16 cellular contexts compared by ENCODE assay signal in genomic region chr7:119720541-119720940, GRCh38.
DNase-seq lines count a peak whose midpoint lies in the region; ATAC-seq, FAIRE-seq and TF ChIP-seq lines count a peak whose summit lies in the region.
"Had no signal": no experiment of that assay in that cellular context is flagged by ENCODE, and none has a peak within 500 bp of the region (broad histone marks: within the 10 kb centered on the region; RNA-seq: fewer than 3 reads in every experiment).

No MANE protein-coding gene starts in this region.

- H3K9ac ChIP-seq in K562 (ENCODE audit: insufficient read depth in 1 of 2, low read depth in 2 of 2, low read length in 2 of 2) (no peak overlapping the region), neural progenitor cell (no peak overlapping the region)

- POLR2A ChIA-PET in K562 (lab: Yijun Ruan, JAX): interaction anchor here (0.7 kb wide), 1 partner anchor 1528 kb away, joined by 3 read pairs; no protein-coding TSS in a partner anchor

- no peaks in the 10 kb centered on the region for H3K9me3 ChIP-seq in K562 (replicated peaks; ENCODE audit: control insufficient read depth, insufficient read depth, low read depth, low read length)
- H3K9me3 ChIP-seq in neural progenitor cell (ENCODE audit: low read depth): no peaks in the 10 kb centered on the region
- H3K9me3 ChIP-seq: BE2C, sigmoid colon had no signal

- FAIRE-seq in K562 (lab: Jason Lieb, UNC): peak; percentile 44
- FAIRE-seq: GM19239 had no signal

- TF ChIP-seq EP300 in K562 (IDR thresholded peaks at IDR 0.05; ENCODE audit: low read length): no peak

- ATAC-seq in K562: no peak
- ATAC-seq in GM19328 (IDR thresholded peaks at IDR 0.05; ENCODE audit: unreplicated experiment): no peak
- no peak for ATAC-seq in left lobe of liver

- no peak for TF ChIP-seq RAD21 in K562 (CRISPR knock-in tag; conservative IDR thresholded peaks at IDR 0.05 in 1 of 2, IDR thresholded peaks at IDR 0.05 in 1 of 2)

- no peak for TF ChIP-seq CTCF in K562 (IDR thresholded peaks at IDR 0.05 in 2 of 3, conservative IDR thresholded peaks at IDR 0.05 in 1 of 3; ENCODE audit: insufficient read depth in 2 of 3, low read depth in 1 of 3, low read length in 3 of 3)
- TF ChIP-seq CTCF in neural progenitor cell (IDR thresholded peaks at IDR 0.05): no peak

- H3K36me3 ChIP-seq in K562 (ENCODE audit: control insufficient read depth, insufficient read depth, low read length) (no peaks in the 10 kb centered on the region; the same call in 2 of the 3 replicates), neural progenitor cell (no peaks in the 10 kb centered on the region)
- H3K36me3 ChIP-seq: BE2C, sigmoid colon had no signal

- CTCF ChIA-PET in K562 (lab: Yijun Ruan, JAX; ENCODE audit: low intra/inter-chr PET ratio): no interaction called here

- WGBS in K562 (ENCODE audit: insufficient coverage, low coverage, missing lambda C conversion rate): 4% methylated on average over 1 of the region's 1 CpG

- H3K27ac Mint-ChIP-seq in neural progenitor cell: no peak overlapping the region

- no peaks in the 10 kb centered on the region for H3K9me1 ChIP-seq in K562 (ENCODE audit: control insufficient read depth, insufficient read depth, low read length)

- in situ Hi-C loops in ACHN (cut with HindIII; ENCODE audit: low pct_ligation_motif_present, low pct_unique_long_range_greater_than_20kb, low sequenced_read_pairs) (no loop called here), K562 (cut with MboI) (no loop called here)

- H3K27ac ChIP-seq in K562 (ENCODE audit: extremely low read depth, low read depth, low read length) (no peak overlapping the region), neural progenitor cell (no peak overlapping the region)
- H3K27ac ChIP-seq: sigmoid colon had no signal

- TF ChIP-seq POLR2A in K562 (conservative IDR thresholded peaks at IDR 0.05): no peak

- H3F3A ChIP-seq in neural progenitor cell (ENCODE audit: low read depth): no peaks in the 10 kb centered on the region

- H3K36me3 Mint-ChIP-seq in neural progenitor cell: no peaks in the 10 kb centered on the region

- H3K79me2 ChIP-seq in K562 (ENCODE audit: control insufficient read depth, insufficient read depth, low read length): peaks cover 8% of the 10 kb centered on the region; the same call in 1 of the 3 replicates
- H3K79me2 ChIP-seq in neural progenitor cell (ENCODE audit: low read depth): no peaks in the 10 kb centered on the region

- no peak overlapping the region for H2AFZ ChIP-seq in K562 (ENCODE audit: low read depth, low read length)
- H2AFZ ChIP-seq in neural progenitor cell (replicated peaks): no peak overlapping the region

- peaks cover 12% of the 10 kb centered on the region for H3K4me1 Mint-ChIP-seq in neural progenitor cell
- H3K4me1 Mint-ChIP-seq: central memory CD8-positive, alpha-beta T cell had no signal

- H3K9me3 Mint-ChIP-seq in neural progenitor cell: no peaks in the 10 kb centered on the region
- H3K9me3 Mint-ChIP-seq: central memory CD8-positive, alpha-beta T cell had no signal

- H3K4me1 ChIP-seq in K562 (replicated peaks in 1 of 2; ENCODE audit: control insufficient read depth in 2 of 2, insufficient read depth in 2 of 2, low read length in 2 of 2): no peaks in the 10 kb centered on the region
- H3K4me1 ChIP-seq in neural progenitor cell: peaks cover 7% of the 10 kb centered on the region
- H3K4me1 ChIP-seq: BE2C, sigmoid colon had no signal

- H4K20me1 ChIP-seq in K562 (replicated peaks; ENCODE audit: control insufficient read depth, insufficient read depth, low read length) (no peaks in the 10 kb centered on the region), neural progenitor cell (ENCODE audit: low read depth) (no peaks in the 10 kb centered on the region)

- H3K27me3 Mint-ChIP-seq in neural progenitor cell (ENCODE audit: insufficient read depth, low read depth): peaks cover 2% of the 10 kb centered on the region
- H3K27me3 Mint-ChIP-seq: central memory CD8-positive, alpha-beta T cell had no signal

- H3K27me3 ChIP-seq in K562 (ENCODE audit: control insufficient read depth in 2 of 2, insufficient read depth in 2 of 2, low read length in 2 of 2) (no peaks in the 10 kb centered on the region), neural progenitor cell (no peaks in the 10 kb centered on the region)
- H3K27me3 ChIP-seq: BE2C, sigmoid colon had no signal

- H3K4me3 ChIP-seq in K562: no peak overlapping the region
- no peak overlapping the region for H3K4me3 ChIP-seq in neural progenitor cell
- H3K4me3 ChIP-seq: sigmoid colon had no signal

- no peak overlapping the region for H3K4me3 Mint-ChIP-seq in neural progenitor cell
- H3K4me3 Mint-ChIP-seq: central memory CD8-positive, alpha-beta T cell had no signal

- H3K4me2 ChIP-seq in K562 (ENCODE audit: insufficient read depth, low read length) (no peak overlapping the region), neural progenitor cell (no peak overlapping the region)

- intact Hi-C loops in K562 (cut with micrococcal nuclease): no loop called here
- intact Hi-C loops in head of caudate nucleus (cut with DNase I): no loop called here

- DNase-seq in ACHN (peak; percentile 84), HS-5 (ENCODE audit: low read depth) (peak; percentile 68), K562 (ENCODE audit: extremely low read depth in 1 of 4, low spot score in 3 of 4) (peak in 1 of 4 experiments; percentile 12), glomerular visceral epithelial cell (ENCODE audit: extremely low spot score) (peak; percentile 60), neural progenitor cell (ENCODE audit: low spot score) (no peak), left lobe of liver (ENCODE audit: low spot score) (no peak), head of caudate nucleus (no peak)
- DNase-seq: activated T-cell treated with anti-CD3 and anti-CD28 coated beads for 4 hours; BE2C; NCI-H1105 treated with DMSO at 0.1 percent for 48 hours; NK-92 treated with Interleukin-12 subunit alpha and Interleukin-12 subunit beta, amount 100 ng/mL, for 24 hours; sigmoid colon; T1000 had no signal

- no TSS peak for BruUV-seq in K562 (replicated peaks; lab: Mats Ljungman, UMichigan)

TF ChIP-seq in K562, 482 proteins besides CTCF, POLR2A, EP300 and RAD21 (continues in another document):
- TF ChIP-seq RBM15 (IDR thresholded peaks at IDR 0.05; ENCODE audit: insufficient read depth, low read length) (no peak), SUPT5H (IDR thresholded peaks at IDR 0.05) (no peak), JUND (IDR thresholded peaks at IDR 0.05; ENCODE audit: borderline replicate concordance, low read depth, low read length) (peak; percentile 59; the same call in 1 of the 2 replicates), JUND (tag; IDR thresholded peaks at IDR 0.05; ENCODE audit: borderline replicate concordance, low read depth, low read length) (peak; percentile 47; the same call in 2 of the 3 replicates), ARID3A (IDR thresholded peaks at IDR 0.05; ENCODE audit: borderline replicate concordance, low read depth, low read length) (no peak), ZNF77 (CRISPR knock-in tag; IDR thresholded peaks at IDR 0.05) (no peak), NFYB (IDR thresholded peaks at IDR 0.05; ENCODE audit: extremely low read depth, insufficient read length) (no peak), NFXL1 (CRISPR knock-in tag; IDR thresholded peaks at IDR 0.05) (no peak), ZBTB7A (IDR thresholded peaks at IDR 0.05; ENCODE audit: borderline replicate concordance, control insufficient read depth, low read depth, low read length) (no peak), POLR2B (IDR thresholded peaks at IDR 0.05; ENCODE audit: low read depth, partially characterized antibody) (no peak), MEIS2 (IDR thresholded peaks at IDR 0.05; ENCODE audit: partially characterized antibody) (peak; percentile 18), ARID1B (IDR thresholded peaks at IDR 0.05) (0 out of 2 replicates have a peak, but pooled peaks have one; percentile 18), EZH2 (IDR thresholded peaks at IDR 0.05; ENCODE audit: borderline replicate concordance, low read depth, low read length) (no peak), TBL1XR1 (IDR thresholded peaks at IDR 0.05; ENCODE audit: low read length in 2 of 2) (no peak), TAF9B (IDR thresholded peaks at IDR 0.05; ENCODE audit: partially characterized antibody) (no peak), SMARCA4 (IDR thresholded peaks at IDR 0.05) (0 out of 2 replicates have a peak, but pooled peaks have one; percentile 25), XRCC4 (IDR thresholded peaks at IDR 0.05; ENCODE audit: extremely low read depth, insufficient read depth, insufficient read length) (no peak), SMAD1 (IDR thresholded peaks at IDR 0.05; ENCODE audit: low read depth, low read length, partially characterized antibody) (no peak), FOSL1 (tag; conservative IDR thresholded peaks at IDR 0.05) (0 out of 2 replicates have a peak, but pooled peaks have one; percentile 28), SNIP1 (IDR thresholded peaks at IDR 0.05; ENCODE audit: low read depth) (no peak), ATF3 (IDR thresholded peaks at IDR 0.05) (0 out of 2 replicates have a peak, but pooled peaks have one; percentile 43), ATF3 (CRISPR knock-in tag; conservative IDR thresholded peaks at IDR 0.05) (no peak)

Comparison
In these comparisons a context has a peak if more than half of its experiments do, and no peak if none do; other contexts are left out.
1. DNase-seq: peak in ACHN (single experiment), HS-5 (single experiment) and glomerular visceral epithelial cell (single experiment); none in neural progenitor cell (single experiment), left lobe of liver (single experiment) and head of caudate nucleus (0 of 42).